In the genomic region with DNA sequence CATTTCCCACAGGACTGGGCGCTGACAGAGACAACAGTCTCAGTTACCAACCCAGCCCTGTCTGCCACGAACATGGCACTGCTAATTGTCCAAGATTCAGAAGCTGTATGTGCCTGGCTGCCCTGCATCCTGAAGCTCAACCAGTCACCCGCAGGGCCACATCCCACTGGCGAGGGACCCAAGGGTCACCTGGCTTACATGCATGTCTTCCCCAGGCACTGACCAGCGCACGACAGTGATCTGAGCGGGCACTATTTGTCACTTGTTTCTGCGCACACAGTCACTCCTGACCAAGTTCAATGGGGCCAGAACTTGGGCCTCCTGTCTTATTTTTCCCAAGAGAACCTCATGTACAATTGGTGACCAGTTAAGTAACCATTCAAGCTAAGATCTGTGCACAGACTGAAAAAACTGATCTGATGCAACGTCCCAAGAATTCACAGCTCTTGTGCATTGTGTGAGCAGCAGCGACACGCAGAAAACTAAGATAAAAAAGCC, we compare ENCODE assay signal across 14 cellular contexts. TPM values are rescaled to one million over a fixed set of nuclear protein-coding genes. Genes with fewer than 3 reads are reported as not detected.
DNase-seq lines count a peak whose midpoint lies in the region; ATAC-seq and TF ChIP-seq lines count a peak whose summit lies in the region.
"Had no signal": no experiment of that assay in that cellular context is flagged by ENCODE, and none has a peak within 500 bp of the region (broad histone marks: within the 10 kb centered on the region; RNA-seq: fewer than 3 reads in every experiment).

No MANE protein-coding gene starts in this region.

- in situ Hi-C loops in brain microvascular endothelial cell (cut with HindIII; ENCODE audit: low pct_ligation_motif_present, low sequenced_read_pairs), result no loop called here

- no peaks in the 10 kb centered on the region for H3K36me3 Mint-ChIP-seq in activated naive CD4-positive, alpha-beta T cell treated with anti-CD3 and anti-CD28 coated beads, Interleukin-2, amount 50 U/mL, for 24 hours
- no peaks in the 10 kb centered on the region for H3K36me3 Mint-ChIP-seq in activated naive CD4-positive, alpha-beta T cell treated with anti-CD3 and anti-CD28 coated beads, Interleukin-2, amount 50 U/mL, for 72 hours

- no peaks in the 10 kb centered on the region for H3K27me3 Mint-ChIP-seq in activated naive CD4-positive, alpha-beta T cell treated with anti-CD3 and anti-CD28 coated beads, Interleukin-2, amount 50 U/mL, for 24 hours

- H3K4me3 ChIP-seq in brain microvascular endothelial cell (ENCODE audit: low read depth, low read length), result no peak overlapping the region
- H3K4me3 ChIP-seq in thoracic aorta, result peak overlapping the region; percentile 0
- H3K4me3 ChIP-seq in colonic mucosa, result no peak overlapping the region
- H3K4me3 ChIP-seq: A549 had no signal

- no peak for DNase-seq in activated naive CD4-positive, alpha-beta T cell treated with anti-CD3 and anti-CD28 coated beads, Interleukin-2, amount 50 U/mL, for 72 hours (ENCODE audit: low spot score in 2 of 2)
- DNase-seq in brain microvascular endothelial cell, result peak; percentile 67
- DNase-seq in islet precursor cell, result peak; percentile 65
- DNase-seq in thoracic aorta (ENCODE audit: low spot score), result no peak
- no peak for DNase-seq in colonic mucosa
- DNase-seq in NCI-H1048 (lab: John Stamatoyannopoulos, UW), result no peak
- no peak for DNase-seq in activated CD8-positive, alpha-beta memory T cell treated with anti-CD3 and anti-CD28 coated beads, Interleukin-2, amount 50 U/mL, for 48 hours
- DNase-seq: kidney; NCI-H1105 treated with DMSO at 0.1 percent for 48 hours; NCI-H774; occipital lobe; stimulated activated CD4-positive, alpha-beta T cell treated with anti-CD3 and anti-CD28 coated beads, Interleukin-2, amount 100 ng/mL, for 48 hours had no signal

- ATAC-seq in activated naive CD4-positive, alpha-beta T cell treated with anti-CD3 and anti-CD28 coated beads, Interleukin-2, amount 50 U/mL, for 72 hours, result no peak
- ATAC-seq in thoracic aorta (ENCODE audit: insufficient number of reproducible peaks, low FRiP score, low read depth), result no peak

- peak overlapping the region; percentile 12 for H3K27ac Mint-ChIP-seq in activated naive CD4-positive, alpha-beta T cell treated with anti-CD3 and anti-CD28 coated beads, Interleukin-2, amount 50 U/mL, for 24 hours
- H3K27ac Mint-ChIP-seq in activated naive CD4-positive, alpha-beta T cell treated with anti-CD3 and anti-CD28 coated beads, Interleukin-2, amount 50 U/mL, for 72 hours, result no peak overlapping the region

- H3K27me3 ChIP-seq in brain microvascular endothelial cell (replicated peaks) (no peaks in the 10 kb centered on the region), thoracic aorta (replicated peaks; ENCODE audit: insufficient read depth) (no peaks in the 10 kb centered on the region), colonic mucosa (no peaks in the 10 kb centered on the region)

- H3K9me3 ChIP-seq in thoracic aorta (no peaks in the 10 kb centered on the region), colonic mucosa (no peaks in the 10 kb centered on the region)
- H3K9me3 ChIP-seq: A549 had no signal

- TF ChIP-seq CTCF in brain microvascular endothelial cell (IDR thresholded peaks at IDR 0.05; ENCODE audit: low read depth, low read length, missing control alignments), result no peak
- no peak for TF ChIP-seq CTCF in thoracic aorta (IDR thresholded peaks at IDR 0.05)
- TF ChIP-seq CTCF in colonic mucosa (IDR thresholded peaks at IDR 0.05), result no peak

- H3K36me3 ChIP-seq in brain microvascular endothelial cell (replicated peaks) (no peaks in the 10 kb centered on the region), thoracic aorta (no peaks in the 10 kb centered on the region), colonic mucosa (no peaks in the 10 kb centered on the region)

- H3K4me1 Mint-ChIP-seq in activated naive CD4-positive, alpha-beta T cell treated with anti-CD3 and anti-CD28 coated beads, Interleukin-2, amount 50 U/mL, for 24 hours, result peaks cover 89% of the 10 kb centered on the region

- intact Hi-C loops in colonic mucosa (cut with DNase I), result no loop called here

- peak overlapping the region; percentile 30 for H3K4me3 Mint-ChIP-seq in activated naive CD4-positive, alpha-beta T cell treated with anti-CD3 and anti-CD28 coated beads, Interleukin-2, amount 50 U/mL, for 24 hours

- H3K4me1 ChIP-seq in thoracic aorta (ENCODE audit: control insufficient read depth in 1 of 2, low read depth in 2 of 2), result peaks cover 37 to 62% of the 10 kb centered on the region in 2 donors
- peaks cover 36% of the 10 kb centered on the region for H3K4me1 ChIP-seq in colonic mucosa

- H3K27ac ChIP-seq in brain microvascular endothelial cell, result peak overlapping the region; percentile 53
- H3K27ac ChIP-seq in thoracic aorta, result no peak overlapping the region
- H3K27ac ChIP-seq in colonic mucosa, result no peak overlapping the region
- H3K27ac ChIP-seq: A549 had no signal

- H3K9ac ChIP-seq in colonic mucosa (ENCODE audit: low read depth in 2 of 2, low read length in 2 of 2), result peak overlapping the region in 1 of 2 donors; percentile 23

- no peaks in the 10 kb centered on the region for H3K9me3 Mint-ChIP-seq in activated naive CD4-positive, alpha-beta T cell treated with anti-CD3 and anti-CD28 coated beads, Interleukin-2, amount 50 U/mL, for 24 hours
- no peaks in the 10 kb centered on the region for H3K9me3 Mint-ChIP-seq in activated naive CD4-positive, alpha-beta T cell treated with anti-CD3 and anti-CD28 coated beads, Interleukin-2, amount 50 U/mL, for 72 hours

RNA-seq across cellular contexts. Expression of gene USP7, which starts 13.1 kb away (rescaled TPM):
- total RNA-seq in activated naive CD4-positive, alpha-beta T cell treated with anti-CD3 and anti-CD28 coated beads, Interleukin-2, amount 50 U/mL, for 72 hours, result 100 to 1,000 TPM; 154 to 171 TPM
- total RNA-seq in thoracic aorta, result 10 to 100 TPM; 61.2 to 93.8 TPM
- 100 to 1,000 TPM; 147 to 176 TPM for total RNA-seq in colonic mucosa

Comparison
In these comparisons a context has a peak if more than half of its experiments do, and no peak if none do; other contexts are left out.
1. DNase-seq: peak in brain microvascular endothelial cell (single experiment) and islet precursor cell (single experiment); none in activated naive CD4-positive, alpha-beta T cell treated with anti-CD3 and anti-CD28 coated beads, Interleukin-2, amount 50 U/mL, for 72 hours (0 of 2), thoracic aorta (single experiment), colonic mucosa (single experiment), NCI-H1048 (single experiment) and activated CD8-positive, alpha-beta memory T cell treated with anti-CD3 and anti-CD28 coated beads, Interleukin-2, amount 50 U/mL, for 48 hours (single experiment).